12 cellular contexts compared by ENCODE assay signal in genomic region chr16:68021490-68021889, GRCh38. TPM values are rescaled to one million over a fixed set of nuclear protein-coding genes. Genes with fewer than 3 reads are reported as not detected.
A peak's percentile ranks its signal among the peaks of the same experiment; 100 is the strongest.
DNase-seq lines count a peak whose midpoint lies in the region; ATAC-seq and TF ChIP-seq lines count a peak whose summit lies in the region.
"Had no signal": no experiment of that assay in that cellular context is flagged by ENCODE, and none has a peak within 500 bp of the region (broad histone marks: within the 10 kb centered on the region; RNA-seq: fewer than 3 reads in every experiment).

No MANE protein-coding gene starts in this region.

- H3K36me3 ChIP-seq in SK-N-SH (replicated peaks in 1 of 2; ENCODE audit: control insufficient read depth in 1 of 2, insufficient read depth in 2 of 2, low read length in 1 of 2) (peaks cover 6 to 14% of the 10 kb centered on the region in 2 experiments), PC-9 (ENCODE audit: low read depth) (no peaks in the 10 kb centered on the region), gastrocnemius medialis (peaks cover 0 to 11% of the 10 kb centered on the region in 2 donors), upper lobe of left lung (peaks cover 0 to 13% (median 2%) of the 10 kb centered on the region in 4 donors)

- H3K9me2 ChIP-seq in SK-N-SH = no peaks in the 10 kb centered on the region
- H3K9me2 ChIP-seq in PC-9 (ENCODE audit: insufficient read depth) = no peaks in the 10 kb centered on the region

- TF ChIP-seq CTCF in SK-N-SH (IDR thresholded peaks at IDR 0.05) = no peak
- no peak for TF ChIP-seq CTCF in PC-9 (conservative IDR thresholded peaks at IDR 0.05)
- TF ChIP-seq CTCF in fibroblast of mammary gland (conservative IDR thresholded peaks at IDR 0.05; ENCODE audit: control insufficient read depth, insufficient read depth, low read depth, low read length) = no peak
- TF ChIP-seq CTCF in gastrocnemius medialis (IDR thresholded peaks at IDR 0.05 in 4 of 5, conservative IDR thresholded peaks at IDR 0.05 in 1 of 5) = no peak
- TF ChIP-seq CTCF in upper lobe of left lung (IDR thresholded peaks at IDR 0.05) = no peak

- H2AFZ ChIP-seq in SK-N-SH (ENCODE audit: low read depth) = no peak overlapping the region
- no peak overlapping the region for H2AFZ ChIP-seq in PC-9

- no peak for TF ChIP-seq RAD21 in SK-N-SH (IDR thresholded peaks at IDR 0.05; ENCODE audit: low read length)

- H4K20me1 ChIP-seq in SK-N-SH (ENCODE audit: insufficient read depth) (no peaks in the 10 kb centered on the region), PC-9 (ENCODE audit: insufficient read depth) (0 out of 2 replicates have a peak, but pooled peaks cover 3% of the 10 kb centered on the region)

- H3K79me2 ChIP-seq in SK-N-SH (ENCODE audit: insufficient read depth) (peaks cover 45% of the 10 kb centered on the region), PC-9 (ENCODE audit: low read depth) (peaks cover 41% of the 10 kb centered on the region)

- WGBS in SK-N-SH (ENCODE audit: low lambda C conversion rate) = 83% methylated on average over 8 of the region's 10 CpGs
- 92 to 94% methylated on average over 9 to 10 of the region's 10 CpGs for WGBS in upper lobe of left lung, 2 donors

- in situ Hi-C loops in gastrocnemius medialis (cut with MboI; ENCODE audit: low sequenced_read_pairs in 4 of 4) = no loop called here

- DNase-seq in SK-N-SH (no peak), PC-9 (no peak), fibroblast of mammary gland (ENCODE audit: low read depth) (no peak), gastrocnemius medialis (no peak), upper lobe of left lung (no peak)
- DNase-seq: activated CD4-positive, CD25-positive, alpha-beta regulatory T cell; body of pancreas; heart left ventricle; MV-4-11 had no signal

- peak overlapping the region in 1 of 2 experiments; percentile 98; a peak in 1 of 4 replicates for H3K4me3 ChIP-seq in SK-N-SH (ENCODE audit: low read depth in 2 of 2, low read length in 1 of 2)
- peak overlapping the region; percentile 86 for H3K4me3 ChIP-seq in PC-9
- peak overlapping the region; percentile 96 for H3K4me3 ChIP-seq in fibroblast of mammary gland (ENCODE audit: control insufficient read depth, low read depth, low read length)
- H3K4me3 ChIP-seq in gastrocnemius medialis = peak overlapping the region; percentile 79 to 99 (median 84)
- peak overlapping the region in 1 of 4 donors; percentile 84 for H3K4me3 ChIP-seq in upper lobe of left lung

- H3K9me3 ChIP-seq in SK-N-SH (no peaks in the 10 kb centered on the region), PC-9 (ENCODE audit: insufficient read depth, low read depth) (no peaks in the 10 kb centered on the region), gastrocnemius medialis (no peaks in the 10 kb centered on the region), upper lobe of left lung (no peaks in the 10 kb centered on the region)
- H3K9me3 ChIP-seq: body of pancreas, heart left ventricle had no signal

- CTCF ChIA-PET in SK-N-SH (lab: Yijun Ruan, JAX) = interaction anchor here (0.7 to 3.3 kb wide), 3 partner anchors 19 to 43 kb away, joined by 3 to 23 read pairs (median 6); no protein-coding TSS in a partner anchor
- CTCF ChIA-PET in PC-9 (lab: Charles Lee) = no interaction called here

- no TSS peak for BruUV-seq in PC-9 (replicated peaks; lab: Mats Ljungman, UMichigan)

- H3F3A ChIP-seq in SK-N-SH (replicated peaks; ENCODE audit: insufficient read depth) (no peaks in the 10 kb centered on the region), PC-9 (ENCODE audit: insufficient read depth, low read depth) (no peaks in the 10 kb centered on the region; the same call in 1 of the 2 replicates)

- ATAC-seq in SK-N-SH treated with all-trans-retinoic acid at 6 μM for 48 hours = no peak
- ATAC-seq in gastrocnemius medialis = no peak
- ATAC-seq in HG02981 (IDR thresholded peaks at IDR 0.05; ENCODE audit: unreplicated experiment) = no peak
- ATAC-seq in upper lobe of left lung (ENCODE audit: low FRiP score in 2 of 2) = no peak
- no peak for ATAC-seq in esophagus mucosa
- ATAC-seq: body of pancreas had no signal

- H3K27ac ChIP-seq in SK-N-SH (ENCODE audit: low read depth in 2 of 2, low read length in 1 of 2) = no peak overlapping the region
- no peak overlapping the region for H3K27ac ChIP-seq in PC-9
- H3K27ac ChIP-seq in gastrocnemius medialis = peak overlapping the region in 3 of 4 donors; percentile 88 to 90 (median 89)
- no peak overlapping the region for H3K27ac ChIP-seq in upper lobe of left lung

- peaks cover 7 to 12% of the 10 kb centered on the region in 2 experiments; a peak in 2 of 4 replicates for H3K4me1 ChIP-seq in SK-N-SH (ENCODE audit: control insufficient read depth in 1 of 2, insufficient read depth in 2 of 2, low read depth in 1 of 2, low read length in 1 of 2)
- H3K4me1 ChIP-seq in PC-9 (replicated peaks; ENCODE audit: insufficient read depth) = peaks cover 19% of the 10 kb centered on the region
- peaks cover 29% of the 10 kb centered on the region in 2 donors for H3K4me1 ChIP-seq in gastrocnemius medialis
- peaks cover 21 to 36% (median 24%) of the 10 kb centered on the region in 4 donors for H3K4me1 ChIP-seq in upper lobe of left lung

- TF ChIP-seq EP300 in SK-N-SH (IDR thresholded peaks at IDR 0.05; ENCODE audit: borderline replicate concordance in 1 of 2, low read depth in 1 of 2, low read length in 1 of 2) (no peak), upper lobe of left lung (IDR thresholded peaks at IDR 0.05) (no peak)

- POLR2A ChIA-PET in SK-N-SH (lab: Yijun Ruan, JAX) (no interaction called here), PC-9 (lab: Charles Lee; ENCODE audit: unreplicated experiment) (no interaction called here)

- TF ChIP-seq POLR2A in gastrocnemius medialis (IDR thresholded peaks at IDR 0.05) (no peak), upper lobe of left lung (IDR thresholded peaks at IDR 0.05) (no peak)

- peak overlapping the region; percentile 93 for H3K4me2 ChIP-seq in SK-N-SH
- H3K4me2 ChIP-seq in PC-9 = peak overlapping the region; percentile 100

- H3K27me3 ChIP-seq in SK-N-SH (ENCODE audit: insufficient read depth) (no peaks in the 10 kb centered on the region), PC-9 (ENCODE audit: insufficient read depth, low read depth) (no peaks in the 10 kb centered on the region), gastrocnemius medialis (no peaks in the 10 kb centered on the region), upper lobe of left lung (no peaks in the 10 kb centered on the region)
- H3K27me3 ChIP-seq: body of pancreas, heart left ventricle had no signal

- intact Hi-C loops in PC-9 (cut with micrococcal nuclease; ENCODE audit: unreplicated experiment) = no loop called here
- intact Hi-C loops in gastrocnemius medialis (cut with DNase I; ENCODE audit: low total_unique reads) = no loop called here

- H3K9ac ChIP-seq in SK-N-SH = no peak overlapping the region

TF ChIP-seq in SK-N-SH, 30 proteins besides CTCF, POLR2A, EP300 and RAD21 (continues in another document):
- TF ChIP-seq FOSL2 (IDR thresholded peaks at IDR 0.05; ENCODE audit: borderline replicate concordance, low read depth) (no peak), CHD2 (IDR thresholded peaks at IDR 0.05; ENCODE audit: low read length, partially characterized antibody) (no peak), SMC3 (IDR thresholded peaks at IDR 0.05; ENCODE audit: low read depth, low read length) (no peak), ELF1 (IDR thresholded peaks at IDR 0.05) (no peak)

TF ChIP-seq in SK-N-SH treated with all-trans-retinoic acid at 6 μM for 48 hours, 23 proteins besides CTCF, POLR2A, EP300 and RAD21 (continues in another document):
- TF ChIP-seq ZC3H10 (CRISPR knock-in tag; IDR thresholded peaks at IDR 0.05) (no peak), CREB5 (CRISPR knock-in tag; IDR thresholded peaks at IDR 0.05; ENCODE audit: low read depth) (no peak)

RNA-seq across cellular contexts. Expression of gene DDX28, which starts 1.5 kb away (rescaled TPM):
- polyA plus RNA-seq in SK-N-SH (2012; rRNA removed) = 10.8 and 12.0 TPM in 2 replicates
- polyA plus RNA-seq in SK-N-SH (2012; cell fraction: cytosol; rRNA removed) = 7.0 and 10.5 TPM in 2 replicates
- 7.4 and 9.3 TPM in 2 replicates for polyA plus RNA-seq in SK-N-SH (2012; cell fraction: nucleus; rRNA removed)
- 6.3 and 7.5 TPM in 2 replicates for total RNA-seq in PC-9 (2021)
- total RNA-seq in gastrocnemius medialis = 10 to 100 TPM in 2 of 4 donors, 1 to 10 TPM in 2; 6.2 to 16.1 (median 10.4) TPM
- total RNA-seq in upper lobe of left lung = 10 to 100 TPM in 4 of 6 donors, 1 to 10 TPM in 2; 4.4 to 13.2 (median 12.1) TPM
- 12.1 TPM for total RNA-seq in esophagus mucosa

RNA-seq across cellular contexts. Expression of gene DUS2, which starts 1.6 kb away (rescaled TPM):
- polyA plus RNA-seq in SK-N-SH (2012; rRNA removed) = 16.1 and 16.5 TPM in 2 replicates
- 12.5 and 13.5 TPM in 2 replicates for polyA plus RNA-seq in SK-N-SH (2012; cell fraction: cytosol; rRNA removed)
- 34.3 and 35.8 TPM in 2 replicates for polyA plus RNA-seq in SK-N-SH (2012; cell fraction: nucleus; rRNA removed)
- 25.4 and 29.7 TPM in 2 replicates for total RNA-seq in PC-9 (2021)
- total RNA-seq in gastrocnemius medialis = 1 to 10 TPM; 4.5 to 9.6 (median 7.1) TPM
- 10 to 100 TPM; 12.7 to 28.3 (median 16.8) TPM for total RNA-seq in upper lobe of left lung
- total RNA-seq in esophagus mucosa = 17.4 TPM

RNA-seq across cellular contexts. Expression of gene DPEP2NB, which starts 5.8 kb away (rescaled TPM):
- polyA plus RNA-seq in SK-N-SH (2012; rRNA removed) = not detected in 2 replicates
- polyA plus RNA-seq in SK-N-SH (2012; cell fraction: cytosol; rRNA removed) = not detected in 2 replicates
- not detected in 2 replicates for polyA plus RNA-seq in SK-N-SH (2012; cell fraction: nucleus; rRNA removed)
- total RNA-seq in PC-9 (2021) (not detected in 2 replicates), gastrocnemius medialis (not detected), upper lobe of left lung (not detected), esophagus mucosa (not detected)
- total RNA-seq: body of pancreas, heart left ventricle had no signal
- polyA plus RNA-seq: heart left ventricle had no signal

RNA-seq across cellular contexts. Expression of gene DPEP2, which starts 22.2 kb away (rescaled TPM):
- not detected in 2 replicates for polyA plus RNA-seq in SK-N-SH (2012; rRNA removed)
- not detected in 2 replicates for polyA plus RNA-seq in SK-N-SH (2012; cell fraction: cytosol; rRNA removed)
- polyA plus RNA-seq in SK-N-SH (2012; cell fraction: nucleus; rRNA removed) = not detected in 2 replicates
- total RNA-seq in PC-9 (2021) (not detected in 2 replicates), gastrocnemius medialis (under 1 TPM in 2 of 4 donors, not detected in 2; 0.26 to 0.38 TPM), upper lobe of left lung (10 to 100 TPM in 5 of 6 donors, 1 to 10 TPM in 1; 7.1 to 56.6 (median 23.0) TPM), esophagus mucosa (0.68 TPM)

RNA-seq across cellular contexts. Expression of gene DPEP3, which starts 41.2 kb away (rescaled TPM):
- not detected in 2 replicates for polyA plus RNA-seq in SK-N-SH (2012; rRNA removed)
- polyA plus RNA-seq in SK-N-SH (2012; cell fraction: cytosol; rRNA removed) = not detected in 2 replicates
- not detected in 2 replicates for polyA plus RNA-seq in SK-N-SH (2012; cell fraction: nucleus; rRNA removed)
- total RNA-seq in PC-9 (2021) (not detected in 2 replicates), gastrocnemius medialis (not detected), upper lobe of left lung (1 to 10 TPM in 1 of 6 donors, under 1 TPM in 3, not detected in 2; 0.15 to 1.0 (median 0.30) TPM), esophagus mucosa (0.08 TPM)
- total RNA-seq: body of pancreas had no signal
- polyA plus RNA-seq: heart left ventricle had no signal

Comparison
In these comparisons a context has a peak if more than half of its experiments do, and no peak if none do; other contexts are left out.
1. H3K27ac ChIP-seq: peak in gastrocnemius medialis (3 of 4); none in SK-N-SH (0 of 2), PC-9 (single experiment) and upper lobe of left lung (0 of 4).